ENCODE assay signal across 8 cellular contexts in the genomic region with DNA sequence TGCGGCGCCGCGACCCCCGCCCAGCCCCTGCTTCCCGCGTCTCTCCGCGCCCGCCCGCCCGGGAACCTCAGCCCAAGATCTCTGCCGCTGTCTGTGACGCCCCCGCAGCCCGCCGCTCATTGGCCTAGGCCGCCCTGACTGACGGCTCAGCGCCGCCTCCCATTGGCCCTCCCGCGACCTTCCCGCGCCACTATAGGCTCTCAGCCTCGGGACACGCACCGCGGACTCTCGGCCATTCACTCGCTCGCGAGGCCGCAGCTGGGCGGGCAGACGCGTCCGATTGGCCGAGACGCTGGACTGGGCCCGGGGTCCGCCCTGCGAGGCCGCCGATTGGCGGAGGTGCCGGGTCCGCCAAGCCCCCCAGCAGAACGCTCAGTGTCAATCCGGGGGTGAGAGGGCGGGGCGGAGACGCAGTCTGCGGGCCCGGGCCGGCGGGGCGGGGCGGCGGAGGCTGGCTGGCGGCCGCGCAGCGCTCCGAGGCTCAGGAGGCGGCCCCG. TPM values are rescaled to one million over a fixed set of nuclear protein-coding genes. Genes with fewer than 3 reads are reported as not detected.
A peak's percentile ranks its signal among the peaks of the same experiment; 100 is the strongest.
DNase-seq lines count a peak whose midpoint lies in the region; ATAC-seq and TF ChIP-seq lines count a peak whose summit lies in the region.

TSS of gene PRKACA (minus strand) at position 95 of the 497 bp plus-strand sequence. CDS start 215 bp downstream, outside the sequence.

- peak within 1 kb of the TSS; percentile 80 for H3K4me3 ChIP-seq in BE2C (ENCODE audit: low read depth, low read length)
- H3K4me3 ChIP-seq in choroid plexus epithelial cell (ENCODE audit: low read depth, low read length), result peak within 1 kb of the TSS; percentile 80
- peak within 1 kb of the TSS; percentile 82 for H3K4me3 ChIP-seq in kidney epithelial cell (ENCODE audit: low read depth, low read length)

- ATAC-seq in GM19328 (IDR thresholded peaks at IDR 0.05; ENCODE audit: unreplicated experiment) (peak; percentile 89), HG03469 (IDR thresholded peaks at IDR 0.05; ENCODE audit: unreplicated experiment) (peak; percentile 75)

- peak; percentile 99 for DNase-seq in BE2C
- peak; percentile 89 to 97 for DNase-seq in NCI-H526 (lab: John Stamatoyannopoulos, UW)
- DNase-seq in activated CD4-positive, alpha-beta T cell treated with anti-CD3 and anti-CD28 coated beads for 4 hours, result peak; percentile 95 to 98
- DNase-seq in choroid plexus epithelial cell (ENCODE audit: low read depth), result peak; percentile 100
- DNase-seq in kidney epithelial cell (ENCODE audit: low read depth), result peak; percentile 91
- peak; percentile 99 for DNase-seq in stimulated activated CD4-positive, alpha-beta T cell treated with anti-CD3 and anti-CD28 coated beads, Interleukin-15, amount 100 ng/mL, for 24 hours

- TF ChIP-seq CTCF in BE2C (IDR thresholded peaks at IDR 0.05; ENCODE audit: low read depth, low read length), result no peak
- no peak for TF ChIP-seq CTCF in choroid plexus epithelial cell (conservative IDR thresholded peaks at IDR 0.05; ENCODE audit: low read depth, low read length)
- TF ChIP-seq CTCF in kidney epithelial cell (IDR thresholded peaks at IDR 0.05; ENCODE audit: insufficient read depth, low read length, poor library complexity, severe bottlenecking), result no peak

- H3K36me3 ChIP-seq in BE2C (no peaks in the 10 kb centered on the region), kidney epithelial cell (ENCODE audit: control insufficient read depth, insufficient read depth, low read length) (peaks cover 2% of the 10 kb centered on the region)

- peaks cover 9% of the 10 kb centered on the region for H3K4me1 ChIP-seq in BE2C

- H3K27me3 ChIP-seq in BE2C (no peaks in the 10 kb centered on the region), kidney epithelial cell (ENCODE audit: control insufficient read depth, insufficient read depth, low read length) (no peaks in the 10 kb centered on the region)

- no peaks in the 10 kb centered on the region for H3K9me3 ChIP-seq in BE2C

RNA-seq across cellular contexts. Expression of gene PRKACA, which starts in this region (rescaled TPM):
- polyA plus RNA-seq in BE2C (2012; ENCODE audit: insufficient read depth, insufficient read length, low read depth), result 27.4 TPM
- 37.3 and 44.5 TPM in 2 replicates for total RNA-seq in kidney epithelial cell

Comparison
In these comparisons a context has a peak if more than half of its experiments do, and no peak if none do; other contexts are left out.
1. Peak in every context shown above with its lines: DNase-seq, ATAC-seq and H3K4me3 ChIP-seq.